ENCODE assay signal across 18 cellular contexts in genomic region chr10:62459500-62459899, GRCh38.
"Had no signal": no experiment of that assay in that cellular context is flagged by ENCODE, and none has a peak within 500 bp of the region (broad histone marks: within the 10 kb centered on the region; RNA-seq: fewer than 3 reads in every experiment).

No MANE protein-coding gene starts in this region.

- H2AFZ ChIP-seq: hepatocyte had no signal

- H3K9me3 Mint-ChIP-seq: dendritic cell treated with granulocyte-macrophage colony-stimulating factor and Interleukin-4, amounts not matched to agents 40 ng/mL and 50 ng/mL, for 4 days; effector memory CD8-positive, alpha-beta T cell; stimulated activated effector memory CD8-positive, alpha-beta T cell treated with anti-CD3 and anti-CD28 coated beads, Interleukin-12 subunit alpha, Interleukin-12 subunit beta, amount 100 ng/mL, for 72 hours had no signal

- H3K36me3 Mint-ChIP-seq: memory B cell; stimulated activated effector memory CD8-positive, alpha-beta T cell treated with anti-CD3 and anti-CD28 coated beads, Interleukin-12 subunit alpha, Interleukin-12 subunit beta, amount 100 ng/mL, for 72 hours had no signal

- H3K27me3 ChIP-seq: esophagus muscularis mucosa, foreskin keratinocyte, hepatocyte, neutrophil, tibial artery, upper lobe of right lung had no signal

- H3K4me2 ChIP-seq: hepatocyte had no signal

- H3K27ac ChIP-seq: epithelial cell of prostate, esophagus muscularis mucosa, foreskin keratinocyte, hepatocyte, lower lobe of right lung, neutrophil, tibial artery, upper lobe of right lung had no signal

- H3K79me2 ChIP-seq: hepatocyte had no signal

- H3K27me3 Mint-ChIP-seq: memory B cell, naive B cell had no signal

- ATAC-seq: effector memory CD8-positive, alpha-beta T cell; foreskin keratinocyte; lower lobe of right lung; stimulated activated effector memory CD8-positive, alpha-beta T cell treated with anti-CD3 and anti-CD28 coated beads, Interleukin-12 subunit alpha, Interleukin-12 subunit beta, amount 100 ng/mL, for 72 hours; stimulated activated naive CD8-positive, alpha-beta T cell treated with anti-CD3 and anti-CD28 coated beads, Interleukin-15, Interleukin-2, amounts not matched to agents 100 U/mL and 50 U/mL, for 24 hours; upper lobe of right lung had no signal

- H3K4me3 ChIP-seq: esophagus muscularis mucosa, hepatocyte, lower lobe of right lung, tibial artery, upper lobe of right lung had no signal

- H3K9me3 ChIP-seq: esophagus muscularis mucosa, lower lobe of right lung, neutrophil, tibial artery, upper lobe of right lung had no signal

- H3K36me3 ChIP-seq: esophagus muscularis mucosa, lower lobe of right lung, neutrophil, tibial artery, upper lobe of right lung had no signal

- H3K27ac Mint-ChIP-seq: dendritic cell treated with granulocyte-macrophage colony-stimulating factor and Interleukin-4, amounts not matched to agents 40 ng/mL and 50 ng/mL, for 4 days; effector memory CD8-positive, alpha-beta T cell; memory B cell; stimulated activated effector memory CD8-positive, alpha-beta T cell treated with anti-CD3 and anti-CD28 coated beads, Interleukin-12 subunit alpha, Interleukin-12 subunit beta, amount 100 ng/mL, for 72 hours had no signal

- H3K4me3 Mint-ChIP-seq: dendritic cell treated with granulocyte-macrophage colony-stimulating factor and Interleukin-4, amounts not matched to agents 40 ng/mL and 50 ng/mL, for 4 days; effector memory CD8-positive, alpha-beta T cell; memory B cell; stimulated activated effector memory CD8-positive, alpha-beta T cell treated with anti-CD3 and anti-CD28 coated beads, Interleukin-12 subunit alpha, Interleukin-12 subunit beta, amount 100 ng/mL, for 72 hours had no signal

- H3K4me1 ChIP-seq: tibial artery had no signal

- DNase-seq: cerebellar nuclear complex; effector memory CD8-positive, alpha-beta T cell; foreskin keratinocyte; head of caudate nucleus; lower lobe of right lung; naive B cell; stimulated activated CD4-positive, alpha-beta T cell treated with anti-CD3 and anti-CD28 coated beads, Interleukin-4, amount 100 ng/mL, for 1 hour; stimulated activated CD8-positive, alpha-beta memory T cell treated with anti-CD3 and anti-CD28 coated beads, Interleukin-4, amount 100 ng/mL, for 48 hours; stimulated activated naive CD8-positive, alpha-beta T cell treated with anti-CD3 and anti-CD28 coated beads, Interleukin-15, Interleukin-2, amounts not matched to agents 100 U/mL and 50 U/mL, for 24 hours; tibial artery; upper lobe of right lung had no signal
